ENCODE assay signal across 1 cellular context in genomic region chr9:132978451-132979087, GRCh38.
TF ChIP-seq lines count a peak whose summit lies in the region.

GFI1B (plus strand) TSS chr9:132978694; CDS start chr9:132986679, 7,985 bp downstream.

TF ChIP-seq in GM12878, 131 proteins besides CTCF, POLR2A, EP300 and RAD21:
- TF ChIP-seq REST (IDR thresholded peaks at IDR 0.05; ENCODE audit: low read depth, low read length) (peak; percentile 49; the same call in 1 of the 2 replicates), EZH2 (IDR thresholded peaks at IDR 0.05; ENCODE audit: borderline replicate concordance, control insufficient read depth, low read depth, low read length) (no peak), CBX5 (IDR thresholded peaks at IDR 0.05; ENCODE audit: low read depth) (no peak), ZNF207 (IDR thresholded peaks at IDR 0.05; ENCODE audit: borderline replicate concordance) (no peak), NR2C2 (IDR thresholded peaks at IDR 0.05; ENCODE audit: borderline replicate concordance, control insufficient read depth, insufficient read length, low read depth) (no peak), MTA3 (IDR thresholded peaks at IDR 0.05; ENCODE audit: borderline replicate concordance, low read length) (no peak)
